19 cellular contexts compared by ENCODE assay signal in genomic region chr2:86082768-86083167, GRCh38.
"Had no signal": no experiment of that assay in that cellular context is flagged by ENCODE, and none has a peak within 500 bp of the region (broad histone marks: within the 10 kb centered on the region; RNA-seq: fewer than 3 reads in every experiment).

No MANE protein-coding gene starts in this region.

- H3K9me3 Mint-ChIP-seq: naive thymus-derived CD8-positive, alpha-beta T cell; neural progenitor cell; stimulated activated naive CD8-positive, alpha-beta T cell treated with anti-CD3 and anti-CD28 coated beads, Interleukin-15, Interleukin-2, amounts not matched to agents 100 ng/mL and 50 ng/mL, for 24 hours had no signal

- H3K36me3 ChIP-seq: ovary had no signal

- H3K27ac Mint-ChIP-seq: neural progenitor cell had no signal

- ATAC-seq: mucosa of descending colon; naive thymus-derived CD8-positive, alpha-beta T cell; right cardiac atrium had no signal

- H3K27me3 ChIP-seq: hepatocyte, neural progenitor cell, ovary, testis, tibial nerve had no signal

- H3K4me3 Mint-ChIP-seq: naive thymus-derived CD8-positive, alpha-beta T cell; neural progenitor cell; stimulated activated naive CD8-positive, alpha-beta T cell treated with anti-CD3 and anti-CD28 coated beads, Interleukin-15, Interleukin-2, amounts not matched to agents 100 ng/mL and 50 ng/mL, for 24 hours had no signal

- H3K27me3 Mint-ChIP-seq: naive thymus-derived CD8-positive, alpha-beta T cell; stimulated activated naive CD8-positive, alpha-beta T cell treated with anti-CD3 and anti-CD28 coated beads, Interleukin-15, Interleukin-2, amounts not matched to agents 100 ng/mL and 50 ng/mL, for 24 hours had no signal

- H3K4me1 Mint-ChIP-seq: neural progenitor cell had no signal

- H3K9me3 ChIP-seq: mucosa of descending colon, ovary, testis, tibial nerve had no signal

- DNase-seq: central memory CD4-positive, alpha-beta T cell; cortex of kidney; effector memory CD4-positive, alpha-beta T cell; foreskin melanocyte; head of caudate nucleus; mammary epithelial cell; mucosa of descending colon; naive thymus-derived CD8-positive, alpha-beta T cell; nucleus accumbens; ovary; right cardiac atrium; stimulated activated CD4-positive, alpha-beta T cell treated with anti-CD3 and anti-CD28 coated beads, Interleukin-2, amount 100 ng/mL, for 48 hours; testis had no signal

- H3K4me1 ChIP-seq: neural progenitor cell, testis had no signal

- H3K27ac ChIP-seq: epithelial cell of prostate, hepatocyte, neural progenitor cell, ovary, testis, tibial nerve had no signal

- H3K4me3 ChIP-seq: hepatocyte, mucosa of descending colon, neural progenitor cell, ovary, smooth muscle cell, testis, tibial nerve had no signal
